Comparison of ENCODE assay signal across 14 cellular contexts in genomic region chr9:123796618-123797484, GRCh38.
DNase-seq lines count a peak whose midpoint lies in the region; ATAC-seq, FAIRE-seq and TF ChIP-seq lines count a peak whose summit lies in the region.
"Had no signal": no experiment of that assay in that cellular context is flagged by ENCODE, and none has a peak within 500 bp of the region (broad histone marks: within the 10 kb centered on the region; RNA-seq: fewer than 3 reads in every experiment).

No MANE protein-coding gene starts in this region.

- peaks cover 0 to 28% (median 6%) of the 10 kb centered on the region in 10 experiments; a peak in 12 of 20 replicates for H3K4me1 ChIP-seq in BLaER1 treated with 17β-estradiol and CSF1 and Interleukin-3, amounts not matched to agents 10 nM and 100 nM

- H3K9ac ChIP-seq in BLaER1 treated with 17β-estradiol and CSF1 and Interleukin-3, amounts not matched to agents 10 nM and 100 nM, result peak overlapping the region in 3 of 11 experiments; percentile 13 to 57 (median 49); a peak in 3 of 22 replicates

- no peak overlapping the region for H3K27ac Mint-ChIP-seq in activated CD8-positive, alpha-beta T cell treated with anti-CD3 and anti-CD28 coated beads for 36 hours

- H3K4me1 Mint-ChIP-seq in activated CD8-positive, alpha-beta T cell treated with anti-CD3 and anti-CD28 coated beads for 36 hours (ENCODE audit: low read depth), result peaks cover 17% of the 10 kb centered on the region

- H3K9me3 Mint-ChIP-seq in activated CD8-positive, alpha-beta T cell treated with anti-CD3 and anti-CD28 coated beads for 36 hours, result no peaks in the 10 kb centered on the region
- H3K9me3 Mint-ChIP-seq: central memory CD8-positive, alpha-beta T cell had no signal

- H3K4me3 ChIP-seq in BLaER1 treated with 17β-estradiol and CSF1 and Interleukin-3, amounts not matched to agents 10 nM and 100 nM, result peak overlapping the region in 2 of 10 experiments; percentile 21 to 27; a peak in 3 of 20 replicates
- H3K4me3 ChIP-seq: prostate gland had no signal

- peak overlapping the region; percentile 8 to 84 (median 42); a peak in 19 of 22 replicates for H3K4me2 ChIP-seq in BLaER1 treated with 17β-estradiol and CSF1 and Interleukin-3, amounts not matched to agents 10 nM and 100 nM

- intact Hi-C loops in activated CD8-positive, alpha-beta T cell treated with anti-CD3 and anti-CD28 coated beads for 36 hours (cut with micrococcal nuclease), result no loop called here

- POLR2A ChIA-PET in activated CD8-positive, alpha-beta T cell treated with anti-CD3 and anti-CD28 coated beads for 36 hours (lab: Charles Lee), result no interaction called here

- H3K27me3 Mint-ChIP-seq in activated CD8-positive, alpha-beta T cell treated with anti-CD3 and anti-CD28 coated beads for 36 hours, result no peaks in the 10 kb centered on the region
- H3K27me3 Mint-ChIP-seq: central memory CD8-positive, alpha-beta T cell had no signal

- H3K36me3 Mint-ChIP-seq in activated CD8-positive, alpha-beta T cell treated with anti-CD3 and anti-CD28 coated beads for 36 hours (ENCODE audit: low read depth), result no peaks in the 10 kb centered on the region

- TF ChIP-seq CTCF in activated CD8-positive, alpha-beta T cell treated with anti-CD3 and anti-CD28 coated beads for 36 hours (IDR thresholded peaks at IDR 0.05), result no peak

- H3K27ac ChIP-seq in BLaER1 treated with 17β-estradiol and CSF1 and Interleukin-3, amounts not matched to agents 10 nM and 100 nM, result 0 out of 22 replicates have a peak overlapping the region, but pooled peaks of 1 of the 11 experiments have one; percentile 1
- H3K27ac ChIP-seq: prostate gland had no signal

- peak overlapping the region; percentile 26 for H3K4me3 Mint-ChIP-seq in activated CD8-positive, alpha-beta T cell treated with anti-CD3 and anti-CD28 coated beads for 36 hours
- H3K4me3 Mint-ChIP-seq: central memory CD8-positive, alpha-beta T cell had no signal

- CTCF ChIA-PET in activated CD8-positive, alpha-beta T cell treated with anti-CD3 and anti-CD28 coated beads for 36 hours (lab: Charles Lee), result no interaction called here

- DNase-seq in GM18507 (ENCODE audit: extremely low spot score, insufficient read length, low read depth), result no peak
- no peak for DNase-seq in activated CD8-positive, alpha-beta T cell treated with anti-CD3 and anti-CD28 coated beads for 36 hours
- DNase-seq in kidney glomerular epithelial cell (lab: John Stamatoyannopoulos, UW), result peak; percentile 36
- no peak for DNase-seq in T-helper 9 cell
- no peak for DNase-seq in activated CD4-positive, alpha-beta T cell treated with anti-CD3 and anti-CD28 coated beads, Interleukin-2, amount 50 U/mL, for 1 hour
- no peak for DNase-seq in NCI-H1092 (lab: John Stamatoyannopoulos, UW)
- DNase-seq in activated CD8-positive, alpha-beta memory T cell treated with anti-CD3 and anti-CD28 coated beads for 24 hours, result no peak
- DNase-seq: glutamatergic neuron; NK-92 treated with Interleukin-12 subunit alpha and Interleukin-12 subunit beta, amount 100 ng/mL, for 24 hours; SHP77 treated with DMSO at 0.1 percent for 48 hours had no signal

- H3K9me3 ChIP-seq in BLaER1 treated with 17β-estradiol and CSF1 and Interleukin-3, amounts not matched to agents 10 nM and 100 nM (replicated peaks in 1 of 11), result peaks cover 0 to 9% (median 0%) of the 10 kb centered on the region in 11 experiments; a peak in 3 of 22 replicates
- H3K9me3 ChIP-seq: prostate gland had no signal

- no peaks in the 10 kb centered on the region for H3K36me3 ChIP-seq in BLaER1 treated with 17β-estradiol and CSF1 and Interleukin-3, amounts not matched to agents 10 nM and 100 nM
- H3K36me3 ChIP-seq: prostate gland had no signal

- H4K20me1 ChIP-seq in BLaER1 treated with 17β-estradiol and CSF1 and Interleukin-3, amounts not matched to agents 10 nM and 100 nM, result peaks cover 0 to 96% (median 49%) of the 10 kb centered on the region in 11 experiments; a peak in 19 of 22 replicates

- FAIRE-seq in GM18507 (lab: Jason Lieb, UNC), result peak; percentile 18
- FAIRE-seq: endothelial cell of umbilical vein had no signal

- H3K27me3 ChIP-seq in BLaER1 treated with 17β-estradiol and CSF1 and Interleukin-3, amounts not matched to agents 10 nM and 100 nM, result no peaks in the 10 kb centered on the region

- no peak for ATAC-seq in activated CD8-positive, alpha-beta T cell treated with anti-CD3 and anti-CD28 coated beads for 36 hours
